ENCODE assay signal across 8 cellular contexts in genomic region chr6:108526739-108527174, GRCh38. TPM values are rescaled to one million over a fixed set of nuclear protein-coding genes. Genes with fewer than 3 reads are reported as not detected.
DNase-seq lines count a peak whose midpoint lies in the region; ATAC-seq, FAIRE-seq and TF ChIP-seq lines count a peak whose summit lies in the region.

No MANE protein-coding gene starts in this region.

- peak; percentile 49 for FAIRE-seq in GM19239 (lab: Jason Lieb, UNC)

- H3K4me3 ChIP-seq in OCI-LY1 (ENCODE audit: low read depth, low read length, poor library complexity, severe bottlenecking), result no peak overlapping the region

- DNase-seq in AML-193 (lab: John Stamatoyannopoulos, UW) (peak; percentile 52 to 58), GM19239 (ENCODE audit: insufficient read length, low spot score) (no peak), epidermal melanocyte (ENCODE audit: insufficient read length, low spot score) (peak; percentile 67), natural killer cell (no peak)
- DNase-seq in activated naive CD4-positive, alpha-beta T cell (lab: John Stamatoyannopoulos, UW), result no peak
- DNase-seq in stimulated activated CD4-positive, alpha-beta T cell treated with anti-CD3 and anti-CD28 coated beads, Interleukin-4, amount 100 ng/mL, for 1 hour, result no peak

- intact Hi-C loops in natural killer cell (cut with micrococcal nuclease), result loop anchor here (1.0 to 10.0 kb wide), 3 partner anchors 272 to 549 kb away; no protein-coding TSS in a partner anchor

- no peaks in the 10 kb centered on the region for H4K20me1 ChIP-seq in OCI-LY1 (ENCODE audit: insufficient read depth, low read length)

- no peaks in the 10 kb centered on the region for H3K9me2 ChIP-seq in OCI-LY1 (ENCODE audit: low read depth, low read length)

- H3K27me3 Mint-ChIP-seq in natural killer cell (ENCODE audit: low read depth in 2 of 2), result no peaks in the 10 kb centered on the region

- no peaks in the 10 kb centered on the region for H3K27me3 ChIP-seq in OCI-LY1 (ENCODE audit: insufficient read depth, low read length)

- peak; percentile 83 for TF ChIP-seq CTCF in OCI-LY1 (IDR thresholded peaks at IDR 0.05; ENCODE audit: low read length)
- peak; percentile 75 for TF ChIP-seq CTCF in natural killer cell (IDR thresholded peaks at IDR 0.05)

- H3K4me1 ChIP-seq in OCI-LY1 (ENCODE audit: insufficient read depth, low read length, severe bottlenecking), result no peaks in the 10 kb centered on the region

- H3K9me3 ChIP-seq in OCI-LY1 (ENCODE audit: low read length), result no peaks in the 10 kb centered on the region

- no peaks in the 10 kb centered on the region for H3K4me1 Mint-ChIP-seq in natural killer cell

- H3K36me3 ChIP-seq in OCI-LY1 (ENCODE audit: insufficient read depth, low read length), result no peaks in the 10 kb centered on the region

- no peak overlapping the region for H3K4me2 ChIP-seq in OCI-LY1 (ENCODE audit: low read length)

- H3K9ac ChIP-seq in OCI-LY1 (ENCODE audit: low read length), result no peak overlapping the region

- no peaks in the 10 kb centered on the region for H3F3A ChIP-seq in OCI-LY1 (ENCODE audit: insufficient read depth, low read length)

- no peaks in the 10 kb centered on the region for H3K36me3 Mint-ChIP-seq in natural killer cell

- H3K9me3 Mint-ChIP-seq in natural killer cell, result no peaks in the 10 kb centered on the region

- H3K27ac ChIP-seq in OCI-LY1 (ENCODE audit: low read depth, low read length, poor library complexity, severe bottlenecking), result no peak overlapping the region

- no peak overlapping the region for H2AFZ ChIP-seq in OCI-LY1 (ENCODE audit: low read length)

- ATAC-seq in natural killer cell (peak in 1 of 3 donors; percentile 54), GM18517 (IDR thresholded peaks at IDR 0.05; ENCODE audit: unreplicated experiment) (no peak)

- H3K27ac Mint-ChIP-seq in natural killer cell, result no peak overlapping the region

- no peaks in the 10 kb centered on the region for H3K79me2 ChIP-seq in OCI-LY1 (ENCODE audit: insufficient read depth, low read length)

- H3K4me3 Mint-ChIP-seq in natural killer cell, result no peak overlapping the region

RNA-seq across cellular contexts. Expression of gene FOXO3, which starts 34.0 kb away (rescaled TPM):
- 10 to 100 TPM; 43.1 to 70.4 (median 51.3) TPM for total RNA-seq in natural killer cell

Comparison
In these comparisons a context has a peak if more than half of its experiments do, and no peak if none do; other contexts are left out.
1. DNase-seq: peak in AML-193 (2 of 2) and epidermal melanocyte (single experiment); none in GM19239 (single experiment), natural killer cell (single experiment), activated naive CD4-positive, alpha-beta T cell (0 of 4) and stimulated activated CD4-positive, alpha-beta T cell treated with anti-CD3 and anti-CD28 coated beads, Interleukin-4, amount 100 ng/mL, for 1 hour (single experiment).